ENCODE assay signal across 19 cellular contexts in genomic region chr11:101974255-101974654, GRCh38. TPM values are rescaled to one million over a fixed set of nuclear protein-coding genes. Genes with fewer than 3 reads are reported as not detected.
DNase-seq lines count a peak whose midpoint lies in the region; ATAC-seq and TF ChIP-seq lines count a peak whose summit lies in the region.
"Had no signal": no experiment of that assay in that cellular context is flagged by ENCODE, and none has a peak within 500 bp of the region (broad histone marks: within the 10 kb centered on the region; RNA-seq: fewer than 3 reads in every experiment).

No MANE protein-coding gene starts in this region.

- no peak overlapping the region for H3K4me3 Mint-ChIP-seq in immature natural killer cell
- H3K4me3 Mint-ChIP-seq: CD8-positive, alpha-beta T cell; stimulated activated naive B cell treated with anti-CD40 and anti-IgM and Interleukin-4, amounts not matched to agents 10 μg/mL and 1 μg/mL and 100 μg/mL, for 72 hours; WTC11 had no signal

- no peak overlapping the region for H2AK9ac ChIP-seq in IMR-90 (replicated peaks; ENCODE audit: low read depth, low read length, poor library complexity)

- no peak overlapping the region for H4K8ac ChIP-seq in IMR-90 (ENCODE audit: low read depth in 2 of 2, low read length in 2 of 2)

- no peak overlapping the region for H4K5ac ChIP-seq in IMR-90 (ENCODE audit: low read depth, low read length)

- in situ Hi-C loops in IMR-90 (cut with MboI; ENCODE audit: low sequenced_read_pairs) = no loop called here
- in situ Hi-C loops in brain microvascular endothelial cell (cut with HindIII; ENCODE audit: low pct_ligation_motif_present, low sequenced_read_pairs) = no loop called here

- H3K79me1 ChIP-seq in IMR-90 (ENCODE audit: low read depth in 1 of 2, low read length in 2 of 2) = no peaks in the 10 kb centered on the region

- dilution Hi-C loops in IMR-90 (cut with HindIII; ENCODE audit: low sequenced_read_pairs, unreplicated experiment) = no loop called here

- no peak overlapping the region for H2BK5ac ChIP-seq in IMR-90 (ENCODE audit: low read depth, low read length, poor library complexity, severe bottlenecking)

- peaks cover 0 to 3% (median 0%) of the 10 kb centered on the region in 6 donors for H3K9me3 Mint-ChIP-seq in immature natural killer cell
- H3K9me3 Mint-ChIP-seq: CD8-positive, alpha-beta T cell had no signal

- H3K9me3 ChIP-seq in IMR-90 (ENCODE audit: control insufficient read depth, insufficient read depth, low read length) = no peaks in the 10 kb centered on the region

- peak; percentile 47 for TF ChIP-seq RAD21 in IMR-90 (IDR thresholded peaks at IDR 0.05; ENCODE audit: low read length)

- H3K4me3 ChIP-seq in IMR-90 (ENCODE audit: insufficient read depth, low read depth, low read length) (no peak overlapping the region), brain microvascular endothelial cell (ENCODE audit: low read depth, low read length) (no peak overlapping the region)
- H3K4me3 ChIP-seq: K562 had no signal

- H3K27ac Mint-ChIP-seq in immature natural killer cell = peak overlapping the region in 1 of 6 donors; percentile 50
- H3K27ac Mint-ChIP-seq: CD8-positive, alpha-beta T cell; stimulated activated naive B cell treated with anti-CD40 and anti-IgM and Interleukin-4, amounts not matched to agents 10 μg/mL and 1 μg/mL and 100 μg/mL, for 72 hours; WTC11 had no signal

- no CpG with 5 or more reads among the region's 2 CpGs for WGBS in IMR-90 (ENCODE audit: extremely low coverage in 2 of 2, insufficient read length in 1 of 2), 2 experiments

- H2BK15ac ChIP-seq in IMR-90 (ENCODE audit: low read depth, low read length) = no peak overlapping the region

- peaks cover 0 to 12% (median 9%) of the 10 kb centered on the region in 3 donors for H3K36me3 Mint-ChIP-seq in immature natural killer cell
- H3K36me3 Mint-ChIP-seq: CD8-positive, alpha-beta T cell; WTC11 had no signal

- CTCF ChIA-PET in IMR-90 (lab: Yijun Ruan, JAX) = interaction anchor here (0.5 to 5.7 kb wide), 7 partner anchors 9 to 546 kb away, joined by 3 to 43 read pairs (median 4); no protein-coding TSS in a partner anchor

- H3K9me1 ChIP-seq in IMR-90 (ENCODE audit: insufficient read depth, low read length) = no peaks in the 10 kb centered on the region

- H3K4me2 ChIP-seq in IMR-90 (ENCODE audit: low read depth, low read length) = peak overlapping the region; percentile 58; the same call in 1 of the 2 replicates

- H3K4me1 ChIP-seq in IMR-90 (ENCODE audit: control insufficient read depth, insufficient read depth, low read length) = no peaks in the 10 kb centered on the region

- H3K18ac ChIP-seq in IMR-90 (ENCODE audit: low read depth, low read length) = no peak overlapping the region

- ATAC-seq in IMR-90 (ENCODE audit: low read depth) (peak; percentile 95), sciatic nerve (no peak)
- ATAC-seq: CD8-positive, alpha-beta T cell; K562; stimulated activated naive B cell treated with anti-CD40 and anti-IgM and Interleukin-4, amounts not matched to agents 10 μg/mL and 1 μg/mL and 100 μg/mL, for 72 hours; WTC11 had no signal

- H2BK20ac ChIP-seq in IMR-90 (ENCODE audit: low read depth, low read length) = no peak overlapping the region

- TF ChIP-seq CTCF in IMR-90 (conservative IDR thresholded peaks at IDR 0.05; ENCODE audit: low read depth, low read length) (peak; percentile 48), brain microvascular endothelial cell (IDR thresholded peaks at IDR 0.05; ENCODE audit: low read depth, low read length, missing control alignments) (peak; percentile 39)

- DNase-seq in AG08396 (ENCODE audit: low spot score) = peak; percentile 5
- peak; percentile 43 for DNase-seq in IMR-90
- DNase-seq in brain microvascular endothelial cell = no peak
- peak; percentile 9 for DNase-seq in iris pigment epithelial cell (ENCODE audit: low read depth)
- DNase-seq in SKM-1 (lab: John Stamatoyannopoulos, UW; ENCODE audit: unreplicated experiment) = no peak
- no peak for DNase-seq in sciatic nerve (ENCODE audit: low spot score)
- DNase-seq in immature natural killer cell = no peak
- no peak for DNase-seq in H4 (ENCODE audit: low spot score)
- DNase-seq: activated CD8-positive, alpha-beta memory T cell treated with anti-CD3 and anti-CD28 coated beads, Interleukin-2, amount 50 U/mL, for 4 hours; activated naive CD4-positive, alpha-beta T cell treated with anti-CD3 and anti-CD28 coated beads, Interleukin-2, amount 50 U/mL, for 16 hours; CD8-positive, alpha-beta T cell; central memory CD4-positive, alpha-beta T cell; NCI-H1694 treated with DMSO at 0.1 percent for 48 hours; NCI-H82; stimulated activated CD4-positive, alpha-beta T cell treated with anti-CD3 and anti-CD28 coated beads, Interleukin-4, amount 100 ng/mL, for 4 hours; stimulated activated naive B cell treated with anti-CD40 and anti-IgM and Interleukin-4, amounts not matched to agents 10 μg/mL and 1 μg/mL and 100 μg/mL, for 72 hours had no signal

- no peak overlapping the region for H3K4ac ChIP-seq in IMR-90 (ENCODE audit: low read depth, low read length)

- no peak overlapping the region for H3K14ac ChIP-seq in IMR-90 (replicated peaks; ENCODE audit: low read depth, low read length)

- H3K27me3 ChIP-seq in IMR-90 (ENCODE audit: control insufficient read depth, insufficient read depth, low read length) (no peaks in the 10 kb centered on the region), brain microvascular endothelial cell (replicated peaks) (no peaks in the 10 kb centered on the region)

- H3K27me3 Mint-ChIP-seq in immature natural killer cell (ENCODE audit: low read depth in 3 of 3) = no peaks in the 10 kb centered on the region
- H3K27me3 Mint-ChIP-seq: stimulated activated naive B cell treated with anti-CD40 and anti-IgM and Interleukin-4, amounts not matched to agents 10 μg/mL and 1 μg/mL and 100 μg/mL, for 72 hours had no signal

- no peaks in the 10 kb centered on the region for H3K4me1 Mint-ChIP-seq in immature natural killer cell
- H3K4me1 Mint-ChIP-seq: stimulated activated naive B cell treated with anti-CD40 and anti-IgM and Interleukin-4, amounts not matched to agents 10 μg/mL and 1 μg/mL and 100 μg/mL, for 72 hours; WTC11 had no signal

- H3K27ac ChIP-seq in IMR-90 (ENCODE audit: insufficient read depth, low read length) (no peak overlapping the region), brain microvascular endothelial cell (no peak overlapping the region)

- POLR2A ChIA-PET in IMR-90 (lab: Charles Lee; ENCODE audit: unreplicated experiment) = no interaction called here

- BruUV-seq in IMR-90 (replicated peaks; lab: Mats Ljungman, UMichigan) = no TSS peak

- intact Hi-C loops in IMR-90 (cut with micrococcal nuclease) = loop anchor here (1.0 kb wide), 1 partner anchor 114 kb away; no protein-coding TSS in a partner anchor
- intact Hi-C loops in sciatic nerve (cut with DNase I) = no loop called here

- no peak overlapping the region for H2AFZ ChIP-seq in IMR-90 (replicated peaks; ENCODE audit: low read length, poor library complexity)

- H2AK5ac ChIP-seq in IMR-90 (ENCODE audit: low read depth, low read length) = no peak overlapping the region

- no peak overlapping the region for H3K9ac ChIP-seq in IMR-90 (ENCODE audit: low read depth, low read length)

- H3K56ac ChIP-seq in IMR-90 (ENCODE audit: extremely low read depth, insufficient read depth, low read length) = no peak overlapping the region

- H2BK120ac ChIP-seq in IMR-90 (ENCODE audit: low read depth, low read length) = no peak overlapping the region

- no peak overlapping the region for H3K23ac ChIP-seq in IMR-90 (ENCODE audit: low read depth, low read length)

- H4K20me1 ChIP-seq in IMR-90 (ENCODE audit: insufficient read depth, low read length) = no peaks in the 10 kb centered on the region

- H3K36me3 ChIP-seq in IMR-90 (ENCODE audit: control insufficient read depth, insufficient read depth, low read length) = no peaks in the 10 kb centered on the region
- no peaks in the 10 kb centered on the region for H3K36me3 ChIP-seq in brain microvascular endothelial cell (replicated peaks)

- no peak for TF ChIP-seq POLR2A in IMR-90 (IDR thresholded peaks at IDR 0.05; ENCODE audit: low read depth, low read length)

- H4K91ac ChIP-seq in IMR-90 (ENCODE audit: insufficient read depth, low read depth, low read length) = no peak overlapping the region

TF ChIP-seq in IMR-90, 13 proteins besides CTCF, POLR2A, EP300 and RAD21:
- TF ChIP-seq MXI1 (IDR thresholded peaks at IDR 0.05; ENCODE audit: borderline replicate concordance, low read depth, low read length) = no peak
- no peak for TF ChIP-seq RFX5 (IDR thresholded peaks at IDR 0.05; ENCODE audit: low read depth, low read length)
- TF ChIP-seq SMC3 (IDR thresholded peaks at IDR 0.05; ENCODE audit: low read depth, low read length) = peak; percentile 21; the same call in 1 of the 2 replicates
- no peak for TF ChIP-seq RCOR1 (IDR thresholded peaks at IDR 0.05; ENCODE audit: insufficient replicate concordance, low read length)
- no peak for TF ChIP-seq NFE2L2 (IDR thresholded peaks at IDR 0.05; ENCODE audit: low read depth, low read length)
- TF ChIP-seq FOS (IDR thresholded peaks at IDR 0.05; ENCODE audit: low read depth, low read length) = no peak
- no peak for TF ChIP-seq MAZ (IDR thresholded peaks at IDR 0.05; ENCODE audit: borderline replicate concordance, low read depth, low read length)
- TF ChIP-seq MAFK (IDR thresholded peaks at IDR 0.05; ENCODE audit: low read depth, low read length) = no peak

RNA-seq across cellular contexts. Expression of gene ANGPTL5, which starts 57.9 kb away (rescaled TPM):
- total RNA-seq in IMR-90 (2012; rRNA removed) = not detected in 2 replicates
- not detected in 2 replicates for polyA plus RNA-seq in IMR-90 (2012; rRNA removed)
- not detected in 2 replicates for polyA plus RNA-seq in IMR-90 (2012; cell fraction: cytosol; rRNA removed)
- polyA plus RNA-seq in IMR-90 (2012; cell fraction: nucleus; rRNA removed; ENCODE audit: low replicate concordance) = not detected in 2 replicates
- total RNA-seq in sciatic nerve = 1.4 TPM
- polyA plus RNA-seq in immature natural killer cell = not detected
- total RNA-seq in H4 (2014; rRNA removed; shearing (Covaris generic)) = not detected in 2 replicates
- total RNA-seq: CD8-positive, alpha-beta T cell; K562; kidney epithelial cell; WTC11 had no signal

RNA-seq across cellular contexts. Expression of gene CEP126, which starts 59.4 kb away (rescaled TPM):
- total RNA-seq in IMR-90 (2012; rRNA removed) (0.72 and 1.1 TPM in 2 replicates), sciatic nerve (11.1 TPM)
- polyA plus RNA-seq in IMR-90 (2012; rRNA removed) (0.83 and 1.4 TPM in 2 replicates), immature natural killer cell (1 to 10 TPM in 1 of 3 donors, under 1 TPM in 2; 0.62 to 4.2 (median 0.75) TPM)
- polyA plus RNA-seq in IMR-90 (2012; cell fraction: cytosol; rRNA removed) = 0.14 and 0.16 TPM in 2 replicates
- 0.49 and 5.4 TPM in 2 replicates for polyA plus RNA-seq in IMR-90 (2012; cell fraction: nucleus; rRNA removed; ENCODE audit: low replicate concordance)
- 1.1 and 1.2 TPM in 2 replicates for total RNA-seq in H4 (2014; rRNA removed; shearing (Covaris generic))

Comparison
In these comparisons a context has a peak if more than half of its experiments do, and no peak if none do; other contexts are left out.
1. DNase-seq: peak in AG08396 (single experiment), IMR-90 (single experiment) and iris pigment epithelial cell (single experiment); none in brain microvascular endothelial cell (single experiment), SKM-1 (single experiment), sciatic nerve (single experiment), immature natural killer cell (0 of 3) and H4 (single experiment).